ENCODE assay signal across 19 cellular contexts in genomic region chr4:39936565-39937418, GRCh38. TPM values are rescaled to one million over a fixed set of nuclear protein-coding genes. Genes with fewer than 3 reads are reported as not detected.
DNase-seq lines count a peak whose midpoint lies in the region; ATAC-seq, FAIRE-seq and TF ChIP-seq lines count a peak whose summit lies in the region.
"Had no signal": no experiment of that assay in that cellular context is flagged by ENCODE, and none has a peak within 500 bp of the region (broad histone marks: within the 10 kb centered on the region; RNA-seq: fewer than 3 reads in every experiment).

No MANE protein-coding gene starts in this region.

- H3K4me1 ChIP-seq in CD4-positive, alpha-beta memory T cell (ENCODE audit: insufficient read depth, low read length), result peaks cover 53% of the 10 kb centered on the region
- H3K4me1 ChIP-seq in HUES48 (ENCODE audit: control insufficient read depth, insufficient read depth, low read length) (peaks cover 26% of the 10 kb centered on the region), kidney (ENCODE audit: control insufficient read depth in 1 of 2, insufficient read depth in 1 of 2, low read depth in 1 of 2, low read length in 2 of 2) (peaks cover 5 to 13% of the 10 kb centered on the region in 2 donors)

- no peaks in the 10 kb centered on the region for H3K27me3 ChIP-seq in CD4-positive, alpha-beta memory T cell (ENCODE audit: insufficient read depth, low read length)
- H3K27me3 ChIP-seq in HUES48 (ENCODE audit: control insufficient read depth, insufficient read depth, low read length) (no peaks in the 10 kb centered on the region), bronchial epithelial cell (ENCODE audit: control insufficient read depth, insufficient read depth, low read length) (no peaks in the 10 kb centered on the region)
- H3K27me3 ChIP-seq: esophagus muscularis mucosa, SJSA1 had no signal

- no peaks in the 10 kb centered on the region for H3K27me3 Mint-ChIP-seq in CD4-positive, alpha-beta memory T cell
- no peaks in the 10 kb centered on the region for H3K27me3 Mint-ChIP-seq in mesothelial cell of epicardium (ENCODE audit: low read depth)

- no peaks in the 10 kb centered on the region for H3K36me3 ChIP-seq in CD4-positive, alpha-beta memory T cell (ENCODE audit: insufficient read depth, low read length)
- H3K36me3 ChIP-seq in HUES48 (ENCODE audit: control insufficient read depth, insufficient read depth, low read length) (peaks cover 3% of the 10 kb centered on the region; the same call in 1 of the 2 replicates), bronchial epithelial cell (ENCODE audit: control insufficient read depth, insufficient read depth, low read length) (no peaks in the 10 kb centered on the region), kidney (ENCODE audit: control insufficient read depth in 1 of 2, insufficient read depth in 2 of 2, low read length in 2 of 2) (no peaks in the 10 kb centered on the region)

- peak overlapping the region in 2 of 8 donors; percentile 13 to 53 for H3K4me3 Mint-ChIP-seq in CD4-positive, alpha-beta memory T cell
- H3K4me3 Mint-ChIP-seq in mesothelial cell of epicardium, result no peak overlapping the region
- H3K4me3 Mint-ChIP-seq: activated T-cell treated with anti-CD3 and anti-CD28 coated beads, Interleukin-2, amount 50 U/mL, for 4 hours had no signal

- DNase-seq in CD4-positive, alpha-beta memory T cell, result no peak
- DNase-seq in bronchial epithelial cell (ENCODE audit: low read depth), result peak; percentile 56
- no peak for DNase-seq in mesothelial cell of epicardium (ENCODE audit: low spot score in 2 of 2, unreplicated experiment in 2 of 2)
- no peak for DNase-seq in kidney
- DNase-seq in NCI-H345 treated with DMSO at 0.1 percent for 48 hours (lab: John Stamatoyannopoulos, UW; ENCODE audit: unreplicated experiment), result no peak
- no peak for DNase-seq in stimulated activated CD4-positive, alpha-beta T cell treated with anti-CD3 and anti-CD28 coated beads, Interleukin-4, amount 100 ng/mL, for 1 hour
- DNase-seq: activated T-cell treated with anti-CD3 and anti-CD28 coated beads, Interleukin-2, amount 50 U/mL, for 4 hours; C1 segment of cervical spinal cord; central memory CD4-positive, alpha-beta T cell; GF-D8; hippocampal formation; KG1; NCI-H1930; right cardiac atrium; stimulated activated CD4-positive, alpha-beta T cell treated with anti-CD3 and anti-CD28 coated beads, Interleukin-4, amount 100 ng/mL, for 24 hours had no signal

- peaks cover 0 to 2% (median 0%) of the 10 kb centered on the region in 8 donors for H3K9me3 Mint-ChIP-seq in CD4-positive, alpha-beta memory T cell
- no peaks in the 10 kb centered on the region for H3K9me3 Mint-ChIP-seq in mesothelial cell of epicardium
- H3K9me3 Mint-ChIP-seq: activated T-cell treated with anti-CD3 and anti-CD28 coated beads, Interleukin-2, amount 50 U/mL, for 4 hours had no signal

- H3K27ac ChIP-seq in CD4-positive, alpha-beta memory T cell (ENCODE audit: low read depth, low read length), result no peak overlapping the region
- peak overlapping the region; percentile 13 for H3K27ac ChIP-seq in HUES48 (ENCODE audit: low read depth, low read length)
- H3K27ac ChIP-seq in kidney (ENCODE audit: low read depth in 2 of 2, low read length in 2 of 2), result no peak overlapping the region
- H3K27ac ChIP-seq: esophagus muscularis mucosa, SJSA1 had no signal

- POLR2A ChIA-PET in CD4-positive, alpha-beta memory T cell (lab: Charles Lee; ENCODE audit: partially characterized antibody), result no interaction called here

- no peaks in the 10 kb centered on the region for H3K9me3 ChIP-seq in CD4-positive, alpha-beta memory T cell (ENCODE audit: control insufficient read depth in 1 of 2, low read length in 2 of 2)
- H3K9me3 ChIP-seq in HUES48 (ENCODE audit: control insufficient read depth, insufficient read depth, low read length) (no peaks in the 10 kb centered on the region), kidney (ENCODE audit: control insufficient read depth in 1 of 2, low read length in 2 of 2) (no peaks in the 10 kb centered on the region)
- H3K9me3 ChIP-seq: esophagus muscularis mucosa, SJSA1 had no signal

- H3K4me3 ChIP-seq in CD4-positive, alpha-beta memory T cell (ENCODE audit: low read length in 2 of 2), result no peak overlapping the region
- H3K4me3 ChIP-seq in HUES48 (ENCODE audit: low read depth, low read length) (no peak overlapping the region), bronchial epithelial cell (ENCODE audit: low read depth, low read length) (no peak overlapping the region), kidney (ENCODE audit: low read length in 2 of 2) (no peak overlapping the region)
- H3K4me3 ChIP-seq: esophagus muscularis mucosa, SJSA1 had no signal

- CTCF ChIA-PET in CD4-positive, alpha-beta memory T cell (lab: Charles Lee; ENCODE audit: partially characterized antibody), result interaction anchor here (1.0 kb wide), 2 partner anchors 41 to 42 kb away, joined by 3 to 4 read pairs; no protein-coding TSS in a partner anchor

- intact Hi-C loops in CD4-positive, alpha-beta memory T cell (cut with micrococcal nuclease), result no loop called here
- intact Hi-C loops in kidney (cut with DNase I), result no loop called here

- H3K4me1 Mint-ChIP-seq in CD4-positive, alpha-beta memory T cell, result peaks cover 54 to 77% (median 64%) of the 10 kb centered on the region in 4 donors
- H3K4me1 Mint-ChIP-seq in mesothelial cell of epicardium, result peaks cover 23% of the 10 kb centered on the region

- FAIRE-seq in bronchial epithelial cell (lab: Jason Lieb, UNC) (no peak), kidney (lab: Jason Lieb, UNC) (no peak)

- H3K36me3 Mint-ChIP-seq in CD4-positive, alpha-beta memory T cell, result peaks cover 4 to 11% of the 10 kb centered on the region in 2 donors
- H3K36me3 Mint-ChIP-seq in mesothelial cell of epicardium, result peaks cover 10% of the 10 kb centered on the region

- ATAC-seq in HG03175 (IDR thresholded peaks at IDR 0.05; ENCODE audit: unreplicated experiment), result no peak
- ATAC-seq: activated T-cell treated with anti-CD3 and anti-CD28 coated beads, Interleukin-2, amount 50 U/mL, for 4 hours; right cardiac atrium had no signal

- no peak for TF ChIP-seq CTCF in bronchial epithelial cell (IDR thresholded peaks at IDR 0.05; ENCODE audit: insufficient read depth, low read length, severe bottlenecking)
- no peak for TF ChIP-seq CTCF in mesothelial cell of epicardium (IDR thresholded peaks at IDR 0.05; ENCODE audit: unreplicated experiment)
- no peak for TF ChIP-seq CTCF in kidney (IDR thresholded peaks at IDR 0.05; ENCODE audit: borderline replicate concordance, extremely low read depth, insufficient read depth)

- peak overlapping the region; percentile 52 to 87 (median 81) for H3K27ac Mint-ChIP-seq in CD4-positive, alpha-beta memory T cell
- peak overlapping the region; percentile 80 for H3K27ac Mint-ChIP-seq in mesothelial cell of epicardium

- H3K9ac ChIP-seq in HUES48 (ENCODE audit: low read depth, low read length), result no peak overlapping the region
- no peak overlapping the region for H3K9ac ChIP-seq in kidney (ENCODE audit: low read length in 2 of 2)

RNA-seq across cellular contexts. Expression of gene PDS5A, which starts 40.9 kb away (rescaled TPM):
- 10 to 100 TPM; 96.9 to 97.6 TPM for total RNA-seq in CD4-positive, alpha-beta memory T cell
- 10 to 100 TPM; 27.4 to 56.6 TPM for polyA plus RNA-seq in CD4-positive, alpha-beta memory T cell
- total RNA-seq in bronchial epithelial cell, result 50.7 and 51.9 TPM in 2 replicates
- total RNA-seq in mesothelial cell of epicardium, result 78.4 to 86.6 TPM (median 79.8 TPM) in 3 replicates
- 59.8 TPM for total RNA-seq in kidney
- polyA plus RNA-seq in kidney (ENCODE audit: insufficient read depth, low read depth, low replicate concordance), result 13.1 TPM
